Comparison of ENCODE assay signal across 2 cellular contexts in the genomic region with DNA sequence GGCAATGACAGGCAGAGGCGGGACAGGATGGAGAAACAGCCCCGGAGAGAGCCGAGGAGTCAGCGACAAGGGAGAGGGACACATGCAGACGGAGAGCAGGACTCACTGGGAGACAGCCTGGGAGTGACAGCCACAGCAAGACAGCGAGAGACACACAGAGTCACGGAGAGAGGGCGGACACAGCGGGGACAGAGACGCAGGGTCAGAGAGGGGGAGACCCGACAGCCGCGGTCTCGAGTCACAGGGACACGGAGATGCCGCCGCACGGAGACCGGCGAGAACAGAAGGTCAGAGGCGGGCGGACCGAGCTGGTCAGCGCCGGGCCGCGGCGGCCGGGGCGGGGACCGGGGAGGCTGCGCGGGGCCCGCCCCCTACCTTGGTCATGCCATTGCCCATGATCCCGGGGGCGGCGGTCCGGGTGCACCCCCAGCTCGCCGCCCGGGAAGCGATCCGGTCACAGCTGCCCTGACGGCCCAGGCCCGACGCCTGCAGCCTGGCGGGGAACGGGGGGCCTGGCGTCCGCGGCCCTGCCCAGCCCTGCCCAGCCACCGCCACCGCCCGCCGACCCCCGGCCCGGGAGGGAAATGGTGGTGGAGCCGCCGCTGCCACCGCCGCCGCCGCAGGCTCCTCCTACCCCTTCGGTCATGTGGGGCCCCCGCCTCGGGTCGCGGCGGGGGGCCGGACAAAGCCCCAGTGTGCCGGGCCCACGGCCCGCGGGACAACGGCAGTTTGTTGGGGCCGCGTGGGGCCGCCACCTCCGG.
TF ChIP-seq lines count a peak whose summit lies in the region.

Gene DUSP15, minus strand, starts transcription at position 586 of the 761 bp plus-strand sequence. Its CDS starts 190 bp downstream, at position 396.
Gene TTLL9, plus strand, starts transcription at position 693 of the 761 bp plus-strand sequence. CDS start 493 bp downstream, outside the sequence.

TF ChIP-seq in K562, 482 proteins besides CTCF, POLR2A, EP300 and RAD21 (continues in another document):
- TF ChIP-seq NFE2 (IDR thresholded peaks at IDR 0.05; ENCODE audit: low read depth) (no peak), KLF16 (IDR thresholded peaks at IDR 0.05) (0 out of 2 replicates have a peak, but pooled peaks have one; percentile 40), XRCC3 (IDR thresholded peaks at IDR 0.05) (no peak), LARP7 (IDR thresholded peaks at IDR 0.05) (0 out of 2 replicates have a peak, but pooled peaks have one; percentile 10), ZNF174 (CRISPR knock-in tag; IDR thresholded peaks at IDR 0.05) (no peak), NRF1 (conservative IDR thresholded peaks at IDR 0.05 in 1 of 2, IDR thresholded peaks at IDR 0.05 in 1 of 2) (peak in 1 of 2 experiments; percentile 46; a peak in 2 of 4 replicates), ZNF589 (CRISPR knock-in tag; IDR thresholded peaks at IDR 0.05; ENCODE audit: low read depth) (no peak), ZNF318 (IDR thresholded peaks at IDR 0.05; ENCODE audit: borderline replicate concordance in 1 of 2, low read depth in 1 of 2) (no peak), ZNF282 (CRISPR knock-in tag; IDR thresholded peaks at IDR 0.05) (no peak), ZNF518B (CRISPR knock-in tag; IDR thresholded peaks at IDR 0.05) (no peak), ZBTB1 (CRISPR knock-in tag; IDR thresholded peaks at IDR 0.05; ENCODE audit: borderline replicate concordance, low read depth) (no peak), EZH2 (IDR thresholded peaks at IDR 0.05; ENCODE audit: borderline replicate concordance, low read depth, low read length) (peak; percentile 99), EGR1 (conservative IDR thresholded peaks at IDR 0.05) (no peak)

TF ChIP-seq in GM12891, 5 proteins besides CTCF, POLR2A, EP300 and RAD21:
- no peak for TF ChIP-seq SPI1 (IDR thresholded peaks at IDR 0.05; ENCODE audit: low read depth, low read length)
- TF ChIP-seq POU2F2 (IDR thresholded peaks at IDR 0.05; ENCODE audit: low read depth, low read length): no peak
- TF ChIP-seq POLR2AphosphoS5 (IDR thresholded peaks at IDR 0.05; ENCODE audit: low read depth, low read length): no peak
- TF ChIP-seq PAX5 (IDR thresholded peaks at IDR 0.05; ENCODE audit: insufficient read depth, low read length, severe bottlenecking): no peak
- TF ChIP-seq TAF1 (IDR thresholded peaks at IDR 0.05; ENCODE audit: low read depth, low read length): no peak
